8 cellular contexts compared by ENCODE assay signal in the genomic region with DNA sequence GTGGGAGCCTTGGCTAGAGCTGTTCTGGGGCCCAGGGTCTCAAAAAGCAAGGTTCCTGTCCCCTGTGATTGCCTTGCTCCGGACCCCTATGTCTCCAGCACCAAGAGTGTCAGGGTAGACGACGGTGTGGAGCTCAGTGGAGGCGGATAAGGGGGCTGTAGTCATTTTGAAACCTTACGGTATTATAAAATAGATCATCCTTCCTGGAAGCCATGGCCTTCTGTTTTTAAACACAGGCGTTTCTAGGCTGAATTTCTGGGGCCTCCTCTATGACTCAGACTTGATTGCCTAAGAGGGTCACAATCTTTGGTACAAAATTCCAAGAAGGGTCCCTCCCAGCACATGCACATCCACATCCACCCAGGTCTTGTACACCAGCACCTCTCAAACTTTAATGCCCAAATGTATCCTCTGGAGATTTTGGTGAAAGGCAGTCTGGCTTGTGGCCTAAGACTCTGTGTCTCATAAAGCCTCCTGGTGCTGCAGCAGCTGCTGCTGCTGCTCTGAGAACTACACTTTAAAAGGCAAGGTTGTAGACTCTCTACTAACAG.
A peak's percentile ranks its signal among the peaks of the same experiment; 100 is the strongest.
DNase-seq lines count a peak whose midpoint lies in the region; ATAC-seq and TF ChIP-seq lines count a peak whose summit lies in the region.

No MANE protein-coding gene starts in this region.

- DNase-seq in CD1c-positive myeloid dendritic cell (ENCODE audit: extremely low spot score) (peak; percentile 94), PC-9 (peak in 1 of 2 experiments; percentile 76), dorsolateral prefrontal cortex (no peak), T-helper 9 cell (no peak), NCI-H1694 (lab: John Stamatoyannopoulos, UW) (no peak)
- DNase-seq in effector memory CD4-positive, alpha-beta T cell, result no peak
- DNase-seq in stimulated activated CD4-positive, alpha-beta T cell treated with anti-CD3 and anti-CD28 coated beads, Interleukin-12 subunit alpha, Interleukin-12 subunit beta, amount 100 ng/mL, for 4 hours, result peak; percentile 30

- H3K4me3 ChIP-seq in PC-9 (no peak overlapping the region), dorsolateral prefrontal cortex (no peak overlapping the region)
- H3K4me3 ChIP-seq in effector memory CD4-positive, alpha-beta T cell (ENCODE audit: insufficient read depth, low read depth, low read length, poor library complexity, severe bottlenecking), result no peak overlapping the region

- H2AFZ ChIP-seq in PC-9, result 0 out of 2 replicates have a peak overlapping the region, but pooled peaks have one; percentile 36

- peaks cover 47% of the 10 kb centered on the region for H3K4me1 ChIP-seq in PC-9 (replicated peaks; ENCODE audit: insufficient read depth)
- peaks cover 26% of the 10 kb centered on the region for H3K4me1 ChIP-seq in effector memory CD4-positive, alpha-beta T cell (ENCODE audit: control insufficient read depth, insufficient read depth, low read length, poor library complexity, severe bottlenecking)

- intact Hi-C loops in PC-9 (cut with micrococcal nuclease; ENCODE audit: unreplicated experiment) (no loop called here), dorsolateral prefrontal cortex (cut with DNase I) (no loop called here)

- no peaks in the 10 kb centered on the region for H3K9me2 ChIP-seq in PC-9 (ENCODE audit: insufficient read depth)

- 0 out of 2 replicates have a peak, but pooled peaks cover 3% of the 10 kb centered on the region for H3K9me3 ChIP-seq in PC-9 (ENCODE audit: insufficient read depth, low read depth)
- H3K9me3 ChIP-seq in effector memory CD4-positive, alpha-beta T cell (ENCODE audit: control insufficient read depth, low read length), result no peaks in the 10 kb centered on the region

- no peaks in the 10 kb centered on the region for H3K36me3 ChIP-seq in PC-9 (ENCODE audit: low read depth)
- no peaks in the 10 kb centered on the region for H3K36me3 ChIP-seq in effector memory CD4-positive, alpha-beta T cell (ENCODE audit: control insufficient read depth, insufficient read depth, low read length)

- ATAC-seq in GM21723 (IDR thresholded peaks at IDR 0.05; ENCODE audit: unreplicated experiment), result peak; percentile 31

- H3F3A ChIP-seq in PC-9 (ENCODE audit: insufficient read depth, low read depth), result peaks cover 31% of the 10 kb centered on the region

- POLR2A ChIA-PET in PC-9 (lab: Charles Lee; ENCODE audit: unreplicated experiment), result no interaction called here

- CTCF ChIA-PET in PC-9 (lab: Charles Lee), result no interaction called here

- H3K27me3 ChIP-seq in PC-9 (ENCODE audit: insufficient read depth, low read depth) (no peaks in the 10 kb centered on the region), dorsolateral prefrontal cortex (no peaks in the 10 kb centered on the region)
- no peaks in the 10 kb centered on the region for H3K27me3 ChIP-seq in effector memory CD4-positive, alpha-beta T cell (replicated peaks; ENCODE audit: control insufficient read depth, insufficient read depth, low read length, poor library complexity, severe bottlenecking)

- H4K20me1 ChIP-seq in PC-9 (ENCODE audit: insufficient read depth), result no peaks in the 10 kb centered on the region

- peak overlapping the region; percentile 74 for H3K4me2 ChIP-seq in PC-9

- H3K27ac ChIP-seq in PC-9 (peak overlapping the region; percentile 85), dorsolateral prefrontal cortex (peak overlapping the region in 10 of 59 donors; percentile 3 to 65 (median 22))
- peak overlapping the region; percentile 53 for H3K27ac ChIP-seq in effector memory CD4-positive, alpha-beta T cell (ENCODE audit: insufficient read depth, low read length, poor library complexity, severe bottlenecking)

- H3K79me2 ChIP-seq in PC-9 (ENCODE audit: low read depth), result no peaks in the 10 kb centered on the region

- TF ChIP-seq CTCF in PC-9 (conservative IDR thresholded peaks at IDR 0.05) (no peak), dorsolateral prefrontal cortex (IDR thresholded peaks at IDR 0.05 in 54 of 56, conservative IDR thresholded peaks at IDR 0.05 in 2 of 56; ENCODE audit: low read depth in 1 of 56, partially characterized antibody in 56 of 56) (no peak)

- BruUV-seq in PC-9 (replicated peaks; lab: Mats Ljungman, UMichigan), result no TSS peak

Comparison
In these comparisons a context has a peak if more than half of its experiments do, and no peak if none do; other contexts are left out.
1. DNase-seq: peak in CD1c-positive myeloid dendritic cell (single experiment) and stimulated activated CD4-positive, alpha-beta T cell treated with anti-CD3 and anti-CD28 coated beads, Interleukin-12 subunit alpha, Interleukin-12 subunit beta, amount 100 ng/mL, for 4 hours (single experiment); none in effector memory CD4-positive, alpha-beta T cell (0 of 3), dorsolateral prefrontal cortex (0 of 10), T-helper 9 cell (single experiment) and NCI-H1694 (single experiment).